ENCODE assay signal across 8 cellular contexts in genomic region chr19:32692727-32693061, GRCh38. TPM values are rescaled to one million over a fixed set of nuclear protein-coding genes. Genes with fewer than 3 reads are reported as not detected.
A peak's percentile ranks its signal among the peaks of the same experiment; 100 is the strongest.
DNase-seq lines count a peak whose midpoint lies in the region; ATAC-seq and TF ChIP-seq lines count a peak whose summit lies in the region.

No MANE protein-coding gene starts in this region.

- H3K4me3 Mint-ChIP-seq in central memory CD8-positive, alpha-beta T cell, result peak overlapping the region; percentile 93
- H3K4me3 Mint-ChIP-seq in natural killer cell treated with Interleukin-12 subunit alpha and Interleukin-12 subunit beta and Interleukin-15 and Interleukin-18, amount 100 ng/mL, for 72 hours, result peak overlapping the region; percentile 89

- no peaks in the 10 kb centered on the region for H3K9me3 Mint-ChIP-seq in central memory CD8-positive, alpha-beta T cell
- H3K9me3 Mint-ChIP-seq in natural killer cell treated with Interleukin-12 subunit alpha and Interleukin-12 subunit beta and Interleukin-15 and Interleukin-18, amount 100 ng/mL, for 72 hours, result no peaks in the 10 kb centered on the region

- peaks cover 23% of the 10 kb centered on the region for H3K36me3 Mint-ChIP-seq in central memory CD8-positive, alpha-beta T cell (ENCODE audit: insufficient read depth)
- H3K36me3 Mint-ChIP-seq in natural killer cell treated with Interleukin-12 subunit alpha and Interleukin-12 subunit beta and Interleukin-15 and Interleukin-18, amount 100 ng/mL, for 72 hours, result peaks cover 23% of the 10 kb centered on the region

- TF ChIP-seq CTCF in GM10248 (IDR thresholded peaks at IDR 0.05; ENCODE audit: control extremely low read depth, extremely low read depth, low read depth, missing control alignments), result no peak

- peaks cover 61% of the 10 kb centered on the region for H3K4me1 Mint-ChIP-seq in central memory CD8-positive, alpha-beta T cell
- H3K4me1 Mint-ChIP-seq in natural killer cell treated with Interleukin-12 subunit alpha and Interleukin-12 subunit beta and Interleukin-15 and Interleukin-18, amount 100 ng/mL, for 72 hours (ENCODE audit: low read depth in 2 of 2), result peaks cover 60 to 63% of the 10 kb centered on the region in 2 donors

- no peak for TF ChIP-seq POLR2A in erythroblast (IDR thresholded peaks at IDR 0.05; ENCODE audit: low read length)

- ATAC-seq in GM18498 (IDR thresholded peaks at IDR 0.05; ENCODE audit: unreplicated experiment) (peak; percentile 2), HG03045 (IDR thresholded peaks at IDR 0.05; ENCODE audit: unreplicated experiment) (no peak)
- ATAC-seq in central memory CD8-positive, alpha-beta T cell (replicated peaks; ENCODE audit: extremely low read depth, poor library complexity, severe bottlenecking), result peak; percentile 4
- ATAC-seq in natural killer cell treated with Interleukin-12 subunit alpha and Interleukin-12 subunit beta and Interleukin-15 and Interleukin-18, amount 100 ng/mL, for 72 hours, result peak; percentile 3 to 11

- DNase-seq in LoVo (ENCODE audit: low spot score), result peak; percentile 6
- DNase-seq in central memory CD8-positive, alpha-beta T cell (ENCODE audit: low spot score in 2 of 2), result no peak
- DNase-seq in natural killer cell treated with Interleukin-12 subunit alpha and Interleukin-12 subunit beta and Interleukin-15 and Interleukin-18, amount 100 ng/mL, for 72 hours (ENCODE audit: low spot score), result no peak
- DNase-seq in GM10248 (ENCODE audit: extremely low spot score), result no peak
- no peak for DNase-seq in erythroblast (lab: John Stamatoyannopoulos, UW)
- no peak for DNase-seq in AG08396 (ENCODE audit: low spot score)

- peak overlapping the region; percentile 95 for H3K27ac Mint-ChIP-seq in central memory CD8-positive, alpha-beta T cell (ENCODE audit: low read depth)
- peak overlapping the region; percentile 83 to 96 for H3K27ac Mint-ChIP-seq in natural killer cell treated with Interleukin-12 subunit alpha and Interleukin-12 subunit beta and Interleukin-15 and Interleukin-18, amount 100 ng/mL, for 72 hours

- CTCF ChIA-PET in GM10248 (lab: Yijun Ruan, JAX), result interaction anchor here (1.0 kb wide), 1 partner anchor 12 kb away, joined by 4 read pairs; no protein-coding TSS in a partner anchor

- H3K27me3 Mint-ChIP-seq in central memory CD8-positive, alpha-beta T cell, result no peaks in the 10 kb centered on the region
- no peaks in the 10 kb centered on the region for H3K27me3 Mint-ChIP-seq in natural killer cell treated with Interleukin-12 subunit alpha and Interleukin-12 subunit beta and Interleukin-15 and Interleukin-18, amount 100 ng/mL, for 72 hours

- POLR2A ChIA-PET in GM10248 (lab: Yijun Ruan, JAX), result no interaction called here

RNA-seq across cellular contexts. Expression of gene NUDT19, which starts 1.1 kb away (rescaled TPM):
- total RNA-seq in natural killer cell treated with Interleukin-12 subunit alpha and Interleukin-12 subunit beta and Interleukin-15 and Interleukin-18, amount 100 ng/mL, for 72 hours, result 10 to 100 TPM; 19.6 to 21.7 TPM

RNA-seq across cellular contexts. Expression of gene RGS9BP, which starts 17.0 kb away (rescaled TPM):
- total RNA-seq in natural killer cell treated with Interleukin-12 subunit alpha and Interleukin-12 subunit beta and Interleukin-15 and Interleukin-18, amount 100 ng/mL, for 72 hours, result under 1 TPM in 1 of 2 donors, not detected in 1; 0.20 TPM

RNA-seq across cellular contexts. Expression of gene ANKRD27, which starts 17.7 kb away (rescaled TPM):
- total RNA-seq in natural killer cell treated with Interleukin-12 subunit alpha and Interleukin-12 subunit beta and Interleukin-15 and Interleukin-18, amount 100 ng/mL, for 72 hours, result 10 to 100 TPM; 47.3 to 55.6 TPM

RNA-seq across cellular contexts. Expression of gene TDRD12, which starts 26.9 kb away (rescaled TPM):
- total RNA-seq in natural killer cell treated with Interleukin-12 subunit alpha and Interleukin-12 subunit beta and Interleukin-15 and Interleukin-18, amount 100 ng/mL, for 72 hours, result under 1 TPM in 1 of 2 donors, not detected in 1; 0.29 TPM
